15 cellular contexts compared by ENCODE assay signal in genomic region chr7:77065869-77066268, GRCh38. TPM values are rescaled to one million over a fixed set of nuclear protein-coding genes. Genes with fewer than 3 reads are reported as not detected.
"Had no signal": no experiment of that assay in that cellular context is flagged by ENCODE, and none has a peak within 500 bp of the region (broad histone marks: within the 10 kb centered on the region; RNA-seq: fewer than 3 reads in every experiment).

No MANE protein-coding gene starts in this region.

RNA-seq across cellular contexts. Expression of gene SPDYE18, which starts 3.5 kb away (rescaled TPM):
- total RNA-seq: activated T-helper 17 cell treated with anti-CD3 and anti-CD28 coated beads, Interleukin-2, amount 50 U/mL, for 72 hours; astrocyte had no signal

RNA-seq across cellular contexts. Expression of gene SPDYE17, which starts 33.7 kb away (rescaled TPM):
- total RNA-seq: activated CD4-positive, alpha-beta memory T cell treated with anti-CD3 and anti-CD28 coated beads, Interleukin-2, amount 10 ng/mL, durations not matched to agents 7 days and 5 days; activated CD4-positive, alpha-beta T cell treated with anti-CD3 and anti-CD28 coated beads for 36 hours; activated CD4-positive, alpha-beta T cell treated with anti-CD3 and anti-CD28 coated beads, Interleukin-2, amount 10 ng/mL, durations not matched to agents 7 days and 5 days; activated CD8-positive, alpha-beta memory T cell treated with anti-CD3 and anti-CD28 coated beads, Interleukin-2, amount 10 ng/mL, durations not matched to agents 7 days and 5 days; activated CD8-positive, alpha-beta T cell treated with anti-CD3 and anti-CD28 coated beads, Interleukin-2, amount 10 ng/mL, durations not matched to agents 7 days and 5 days; activated naive CD4-positive, alpha-beta T cell treated with anti-CD3 and anti-CD28 coated beads for 36 hours; activated naive CD4-positive, alpha-beta T cell treated with anti-CD3 and anti-CD28 coated beads, Interleukin-2, amount 50 U/mL, for 72 hours; activated naive CD8-positive, alpha-beta T cell treated with anti-CD3 and anti-CD28 coated beads for 36 hours; activated T-helper 17 cell treated with anti-CD3 and anti-CD28 coated beads, Interleukin-2, amount 50 U/mL, for 72 hours; adrenal gland; aorta; astrocyte; body of pancreas; breast epithelium; cardiac septum had no signal
- polyA plus RNA-seq: adrenal gland, aorta had no signal
